In genomic region chr3:127457094-127457475, GRCh38 we compare ENCODE assay signal across 9 cellular contexts.
DNase-seq lines count a peak whose midpoint lies in the region; ATAC-seq and TF ChIP-seq lines count a peak whose summit lies in the region.
"Had no signal": no experiment of that assay in that cellular context is flagged by ENCODE, and none has a peak within 500 bp of the region (broad histone marks: within the 10 kb centered on the region; RNA-seq: fewer than 3 reads in every experiment).

No MANE protein-coding gene starts in this region.

- peak overlapping the region; percentile 39 for H3K4me3 ChIP-seq in fibroblast of pulmonary artery (replicated peaks; ENCODE audit: low read depth, low read length)

- H3K27me3 Mint-ChIP-seq in activated T-helper 17 cell treated with anti-CD3 and anti-CD28 coated beads, Interleukin-2, amount 50 U/mL, for 72 hours: peaks cover 56% of the 10 kb centered on the region

- no peak for ATAC-seq in HG03457 (IDR thresholded peaks at IDR 0.05; ENCODE audit: unreplicated experiment)
- ATAC-seq in activated T-helper 17 cell treated with anti-CD3 and anti-CD28 coated beads, Interleukin-2, amount 50 U/mL, for 72 hours (replicated peaks): no peak
- ATAC-seq: Panc1 had no signal

- no peak overlapping the region for H3K4me3 Mint-ChIP-seq in activated T-helper 17 cell treated with anti-CD3 and anti-CD28 coated beads, Interleukin-2, amount 50 U/mL, for 72 hours

- TF ChIP-seq POLR2A in erythroblast (IDR thresholded peaks at IDR 0.05; ENCODE audit: low read length): no peak

- DNase-seq in DMS153 (lab: John Stamatoyannopoulos, UW) (peak; percentile 57), NCI-H526 (lab: John Stamatoyannopoulos, UW) (peak; percentile 49 to 85), fibroblast of pulmonary artery (ENCODE audit: low read depth) (peak; percentile 80), posterior cingulate gyrus (peak in 8 of 10 donors; percentile 51 to 96 (median 72)), erythroblast (lab: John Stamatoyannopoulos, UW) (no peak), SKM-1 treated with dmso at 0.1 percent for 144 hours (lab: John Stamatoyannopoulos, UW; ENCODE audit: unreplicated experiment) (no peak)

- intact Hi-C loops in posterior cingulate gyrus (cut with DNase I): loop anchor here (5.0 to 10.0 kb wide), 3 partner anchors 85 to 935 kb away; partner anchors contain the start of gene CHST13

- H3K27ac Mint-ChIP-seq in activated T-helper 17 cell treated with anti-CD3 and anti-CD28 coated beads, Interleukin-2, amount 50 U/mL, for 72 hours: no peak overlapping the region

- TF ChIP-seq CTCF in fibroblast of pulmonary artery (IDR thresholded peaks at IDR 0.05; ENCODE audit: low read length, missing control alignments): no peak

- no peaks in the 10 kb centered on the region for H3K36me3 Mint-ChIP-seq in activated T-helper 17 cell treated with anti-CD3 and anti-CD28 coated beads, Interleukin-2, amount 50 U/mL, for 72 hours (ENCODE audit: low read depth)

- peaks cover 4% of the 10 kb centered on the region for H3K4me1 Mint-ChIP-seq in activated T-helper 17 cell treated with anti-CD3 and anti-CD28 coated beads, Interleukin-2, amount 50 U/mL, for 72 hours

- H3K9me3 Mint-ChIP-seq in activated T-helper 17 cell treated with anti-CD3 and anti-CD28 coated beads, Interleukin-2, amount 50 U/mL, for 72 hours: no peaks in the 10 kb centered on the region

Comparison
In these comparisons a context has a peak if more than half of its experiments do, and no peak if none do; other contexts are left out.
1. DNase-seq: peak in DMS153 (single experiment), NCI-H526 (2 of 2), fibroblast of pulmonary artery (single experiment) and posterior cingulate gyrus (8 of 10); none in erythroblast (0 of 2) and SKM-1 treated with dmso at 0.1 percent for 144 hours (single experiment).